1 cellular context compared by ENCODE assay signal in the genomic region with DNA sequence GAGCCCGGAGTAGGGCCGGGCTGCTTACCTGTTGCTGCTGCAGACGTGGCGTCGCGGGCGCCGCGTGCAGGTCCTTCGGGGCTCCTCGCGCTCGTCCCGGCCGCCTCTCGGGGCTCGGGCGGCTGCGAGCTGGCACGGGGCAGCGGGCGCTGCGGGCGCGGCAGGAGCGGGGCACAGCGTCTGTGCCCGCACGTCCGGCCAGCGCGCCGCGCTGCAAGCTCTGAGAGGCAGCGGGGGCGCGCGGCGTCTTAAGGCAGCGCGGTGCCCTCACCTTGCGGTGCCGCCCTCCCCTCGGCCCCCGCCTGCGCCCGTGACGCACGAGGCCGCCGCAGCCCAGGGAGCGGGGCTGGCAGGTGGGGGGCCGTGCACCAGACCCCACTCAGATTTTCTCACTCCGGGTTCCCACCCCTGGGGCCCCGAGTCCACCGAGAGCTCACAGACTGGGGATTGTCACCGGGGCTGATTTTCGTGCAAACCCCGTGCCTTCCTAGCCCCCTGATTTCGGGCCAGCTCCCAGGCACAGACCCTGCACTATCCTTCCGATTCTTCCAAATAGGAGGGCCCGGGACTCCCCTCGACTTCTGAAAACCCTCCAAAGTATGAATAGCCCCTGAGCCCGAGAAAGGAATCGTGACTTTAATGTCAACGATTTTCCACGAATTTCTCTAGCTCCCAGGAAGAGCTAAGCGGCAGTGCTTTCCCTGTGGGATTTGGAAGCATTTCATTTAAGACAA.
TF ChIP-seq lines count a peak whose summit lies in the region.

A gene with protein sequence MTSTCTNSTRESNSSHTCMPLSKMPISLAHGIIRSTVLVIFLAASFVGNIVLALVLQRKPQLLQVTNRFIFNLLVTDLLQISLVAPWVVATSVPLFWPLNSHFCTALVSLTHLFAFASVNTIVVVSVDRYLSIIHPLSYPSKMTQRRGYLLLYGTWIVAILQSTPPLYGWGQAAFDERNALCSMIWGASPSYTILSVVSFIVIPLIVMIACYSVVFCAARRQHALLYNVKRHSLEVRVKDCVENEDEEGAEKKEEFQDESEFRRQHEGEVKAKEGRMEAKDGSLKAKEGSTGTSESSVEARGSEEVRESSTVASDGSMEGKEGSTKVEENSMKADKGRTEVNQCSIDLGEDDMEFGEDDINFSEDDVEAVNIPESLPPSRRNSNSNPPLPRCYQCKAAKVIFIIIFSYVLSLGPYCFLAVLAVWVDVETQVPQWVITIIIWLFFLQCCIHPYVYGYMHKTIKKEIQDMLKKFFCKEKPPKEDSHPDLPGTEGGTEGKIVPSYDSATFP (minus strand): TSS at position 222 of the 734 bp plus-strand sequence. CDS start 2,321 bp downstream, outside the sequence.

TF ChIP-seq in SK-N-SH treated with all-trans-retinoic acid at 6 μM for 48 hours, 23 proteins besides CTCF, POLR2A, EP300 and RAD21 (continued from another document):
- TF ChIP-seq CSDC2 (CRISPR knock-in tag; IDR thresholded peaks at IDR 0.05), result no peak
- no peak for TF ChIP-seq ZNF565 (CRISPR knock-in tag; conservative IDR thresholded peaks at IDR 0.05; ENCODE audit: low read depth)
- TF ChIP-seq ESRRG (CRISPR knock-in tag; IDR thresholded peaks at IDR 0.05), result no peak
- TF ChIP-seq, protein P1, sequence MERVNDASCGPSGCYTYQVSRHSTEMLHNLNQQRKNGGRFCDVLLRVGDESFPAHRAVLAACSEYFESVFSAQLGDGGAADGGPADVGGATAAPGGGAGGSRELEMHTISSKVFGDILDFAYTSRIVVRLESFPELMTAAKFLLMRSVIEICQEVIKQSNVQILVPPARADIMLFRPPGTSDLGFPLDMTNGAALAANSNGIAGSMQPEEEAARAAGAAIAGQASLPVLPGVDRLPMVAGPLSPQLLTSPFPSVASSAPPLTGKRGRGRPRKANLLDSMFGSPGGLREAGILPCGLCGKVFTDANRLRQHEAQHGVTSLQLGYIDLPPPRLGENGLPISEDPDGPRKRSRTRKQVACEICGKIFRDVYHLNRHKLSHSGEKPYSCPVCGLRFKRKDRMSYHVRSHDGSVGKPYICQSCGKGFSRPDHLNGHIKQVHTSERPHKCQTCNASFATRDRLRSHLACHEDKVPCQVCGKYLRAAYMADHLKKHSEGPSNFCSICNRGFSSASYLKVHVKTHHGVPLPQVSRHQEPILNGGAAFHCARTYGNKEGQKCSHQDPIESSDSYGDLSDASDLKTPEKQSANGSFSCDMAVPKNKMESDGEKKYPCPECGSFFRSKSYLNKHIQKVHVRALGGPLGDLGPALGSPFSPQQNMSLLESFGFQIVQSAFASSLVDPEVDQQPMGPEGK (CRISPR knock-in tag; IDR thresholded peaks at IDR 0.05; ENCODE audit: borderline replicate concordance), result no peak
- TF ChIP-seq TCF4 (CRISPR knock-in tag; IDR thresholded peaks at IDR 0.05; ENCODE audit: borderline replicate concordance), result no peak
- TF ChIP-seq ZNF70 (CRISPR knock-in tag; IDR thresholded peaks at IDR 0.05), result no peak
- no peak for TF ChIP-seq OSR1 (CRISPR knock-in tag; IDR thresholded peaks at IDR 0.05)
- TF ChIP-seq TOX (CRISPR knock-in tag; IDR thresholded peaks at IDR 0.05; ENCODE audit: borderline replicate concordance), result no peak
